ENCODE assay signal across 10 cellular contexts in genomic region chr19:14015454-14016035, GRCh38. TPM values are rescaled to one million over a fixed set of nuclear protein-coding genes. Genes with fewer than 3 reads are reported as not detected.
A peak's percentile ranks its signal among the peaks of the same experiment; 100 is the strongest.
DNase-seq lines count a peak whose midpoint lies in the region; ATAC-seq and TF ChIP-seq lines count a peak whose summit lies in the region.
"Had no signal": no experiment of that assay in that cellular context is flagged by ENCODE, and none has a peak within 500 bp of the region (broad histone marks: within the 10 kb centered on the region; RNA-seq: fewer than 3 reads in every experiment).

No MANE protein-coding gene starts in this region.

- H4K91ac ChIP-seq in neuronal stem cell (ENCODE audit: low read depth, low read length, poor library complexity) = no peak overlapping the region

- no peak overlapping the region for H3K27ac ChIP-seq in neuronal stem cell (replicated peaks; ENCODE audit: low read length)
- H3K27ac ChIP-seq: prostate gland had no signal

- TF ChIP-seq CTCF in GM13977 (IDR thresholded peaks at IDR 0.05; ENCODE audit: extremely low read depth, insufficient read depth, missing control alignments) = no peak

- in situ Hi-C loops in GM13977 (cut with MboI; ENCODE audit: low pct_unique_long_range_greater_than_20kb, low sequenced_read_pairs, unreplicated experiment) = no loop called here

- no peak overlapping the region for H2BK120ac ChIP-seq in neuronal stem cell (ENCODE audit: low read depth, low read length)

- H3K9me3 Mint-ChIP-seq in naive thymus-derived CD8-positive, alpha-beta T cell = no peaks in the 10 kb centered on the region

- peaks cover 0 to 21% (median 2%) of the 10 kb centered on the region in 4 donors for H3K4me1 Mint-ChIP-seq in naive thymus-derived CD8-positive, alpha-beta T cell

- no peaks in the 10 kb centered on the region for H3K4me1 ChIP-seq in neuronal stem cell (ENCODE audit: control insufficient read depth in 2 of 2, insufficient read depth in 1 of 2, low read depth in 1 of 2, low read length in 2 of 2)
- H3K4me1 ChIP-seq: prostate gland had no signal

- no peaks in the 10 kb centered on the region for H3K79me1 ChIP-seq in neuronal stem cell (ENCODE audit: low read depth, low read length)

- no peak overlapping the region for H3K27ac Mint-ChIP-seq in naive thymus-derived CD8-positive, alpha-beta T cell

- H3K18ac ChIP-seq in neuronal stem cell (ENCODE audit: low read length) = no peak overlapping the region

- H3K27me3 Mint-ChIP-seq in naive thymus-derived CD8-positive, alpha-beta T cell = no peaks in the 10 kb centered on the region

- H3K9ac ChIP-seq in neuronal stem cell (ENCODE audit: low read depth, low read length, poor library complexity) = no peak overlapping the region

- no peak overlapping the region for H4K8ac ChIP-seq in neuronal stem cell (ENCODE audit: low read depth, low read length)

- H2BK5ac ChIP-seq in neuronal stem cell (ENCODE audit: low read length) = no peak overlapping the region

- no peaks in the 10 kb centered on the region for H3K36me3 ChIP-seq in neuronal stem cell (replicated peaks in 1 of 2; ENCODE audit: control insufficient read depth in 2 of 2, insufficient read depth in 2 of 2, low read length in 2 of 2)
- H3K36me3 ChIP-seq: prostate gland had no signal

- no peaks in the 10 kb centered on the region for H3K36me3 Mint-ChIP-seq in naive thymus-derived CD8-positive, alpha-beta T cell

- H2BK15ac ChIP-seq in neuronal stem cell (ENCODE audit: low read length) = no peak overlapping the region

- H3K27me3 ChIP-seq in neuronal stem cell (ENCODE audit: control insufficient read depth in 3 of 3, insufficient read depth in 3 of 3, low read depth in 1 of 3, low read length in 3 of 3) = no peaks in the 10 kb centered on the region

- H3K4me3 ChIP-seq in neuronal stem cell (ENCODE audit: low read length in 2 of 2) = no peak overlapping the region
- H3K4me3 ChIP-seq: prostate gland had no signal

- no peak overlapping the region for H3K23ac ChIP-seq in neuronal stem cell (ENCODE audit: low read depth, low read length, poor library complexity)

- POLR2A ChIA-PET in naive thymus-derived CD8-positive, alpha-beta T cell (lab: Charles Lee) = interaction anchor here (0.6 to 1.4 kb wide), 4 partner anchors 9 to 100 kb away, joined by 3 to 5 read pairs (median 4); partner anchors contain the start of genes IL27RA and RFX1

- no peaks in the 10 kb centered on the region for H3K9me3 ChIP-seq in neuronal stem cell (replicated peaks in 1 of 2; ENCODE audit: control insufficient read depth in 2 of 2, insufficient read depth in 1 of 2, low read depth in 1 of 2, low read length in 2 of 2)
- H3K9me3 ChIP-seq: prostate gland had no signal

- WGBS in neuronal stem cell (ENCODE audit: extremely low coverage in 2 of 2, insufficient read length in 2 of 2, insufficient replicate concordance in 1 of 2), 2 donors = no CpG with 5 or more reads among the region's 9 CpGs

- peak overlapping the region in 1 of 10 donors; percentile 29 for H3K4me3 Mint-ChIP-seq in naive thymus-derived CD8-positive, alpha-beta T cell

- DNase-seq in GM13977 (ENCODE audit: low spot score) = peak; percentile 75
- peak; percentile 79 to 81 for DNase-seq in erythroblast (lab: John Stamatoyannopoulos, UW)
- DNase-seq in COLO668 (lab: John Stamatoyannopoulos, UW; ENCODE audit: unreplicated experiment) = no peak
- DNase-seq in neuronal stem cell (ENCODE audit: low spot score) = no peak
- DNase-seq in NCI-H1694 (lab: John Stamatoyannopoulos, UW) = no peak
- no peak for DNase-seq in naive thymus-derived CD8-positive, alpha-beta T cell
- DNase-seq: NK-92 treated with Interleukin-12 subunit alpha and Interleukin-12 subunit beta, amount 100 ng/mL, for 24 hours had no signal

- H3K4ac ChIP-seq in neuronal stem cell (ENCODE audit: low read length) = no peak overlapping the region

- no peak for TF ChIP-seq POLR2A in erythroblast (IDR thresholded peaks at IDR 0.05; ENCODE audit: low read length)

- H2AK5ac ChIP-seq in neuronal stem cell (ENCODE audit: low read depth, low read length) = no peak overlapping the region

- ATAC-seq in GM21367 (IDR thresholded peaks at IDR 0.05; ENCODE audit: unreplicated experiment) (peak; percentile 65), HG03196 (IDR thresholded peaks at IDR 0.05; ENCODE audit: unreplicated experiment) (peak; percentile 82)
- ATAC-seq in naive thymus-derived CD8-positive, alpha-beta T cell = no peak

- H2AFZ ChIP-seq in neuronal stem cell (ENCODE audit: low read length) = no peak overlapping the region

- no peak overlapping the region for H2BK12ac ChIP-seq in neuronal stem cell (ENCODE audit: low read length)

- H3K14ac ChIP-seq in neuronal stem cell (ENCODE audit: low read length) = no peak overlapping the region

- H3K4me2 ChIP-seq in neuronal stem cell (ENCODE audit: insufficient read depth, low read length, poor library complexity, severe bottlenecking) = no peak overlapping the region

RNA-seq across cellular contexts. Expression of gene RFX1, which starts 9.4 kb away (rescaled TPM):
- polyA plus RNA-seq in neuronal stem cell (2013, experiment 1 of 2) = 7.3 TPM
- 7.5 TPM for polyA plus RNA-seq in neuronal stem cell (2013, experiment 2 of 2)
- 10 to 100 TPM; 17.1 to 18.8 TPM for total RNA-seq in naive thymus-derived CD8-positive, alpha-beta T cell
- 1 to 10 TPM in 2 of 3 donors, under 1 TPM in 1; 0.84 to 1.1 (median 1.0) TPM for polyA plus RNA-seq in naive thymus-derived CD8-positive, alpha-beta T cell

RNA-seq across cellular contexts. Expression of gene RLN3, which starts 12.4 kb away (rescaled TPM):
- polyA plus RNA-seq in neuronal stem cell (2013, experiment 1 of 2) = not detected
- not detected for polyA plus RNA-seq in neuronal stem cell (2013, experiment 2 of 2)
- not detected for total RNA-seq in naive thymus-derived CD8-positive, alpha-beta T cell
- under 1 TPM in 1 of 3 donors, not detected in 2; 0.50 TPM for polyA plus RNA-seq in naive thymus-derived CD8-positive, alpha-beta T cell
- total RNA-seq: prostate gland had no signal

RNA-seq across cellular contexts. Expression of gene IL27RA, which starts 16.0 kb away (rescaled TPM):
- polyA plus RNA-seq in neuronal stem cell (2013, experiment 1 of 2) = 4.8 TPM
- polyA plus RNA-seq in neuronal stem cell (2013, experiment 2 of 2) = 4.3 TPM
- 10 to 100 TPM; 54.2 to 54.7 TPM for total RNA-seq in naive thymus-derived CD8-positive, alpha-beta T cell
- 10 to 100 TPM; 54.5 to 91.2 (median 83.9) TPM for polyA plus RNA-seq in naive thymus-derived CD8-positive, alpha-beta T cell

RNA-seq across cellular contexts. Expression of gene PALM3, which starts 46.3 kb away (rescaled TPM):
- 10.2 TPM for polyA plus RNA-seq in neuronal stem cell (2013, experiment 1 of 2)
- 10.4 TPM for polyA plus RNA-seq in neuronal stem cell (2013, experiment 2 of 2)
- not detected for total RNA-seq in naive thymus-derived CD8-positive, alpha-beta T cell
- under 1 TPM in 1 of 3 donors, not detected in 2; 0.13 TPM for polyA plus RNA-seq in naive thymus-derived CD8-positive, alpha-beta T cell

RNA-seq across cellular contexts. Expression of gene MISP3, which starts 57.0 kb away (rescaled TPM):
- polyA plus RNA-seq in neuronal stem cell (2013, experiment 1 of 2) = 1.6 TPM
- 1.7 TPM for polyA plus RNA-seq in neuronal stem cell (2013, experiment 2 of 2)
- under 1 TPM; 0.44 to 0.99 TPM for total RNA-seq in naive thymus-derived CD8-positive, alpha-beta T cell
- 1 to 10 TPM in 1 of 3 donors, under 1 TPM in 2; 0.36 to 1.4 (median 0.59) TPM for polyA plus RNA-seq in naive thymus-derived CD8-positive, alpha-beta T cell

Comparison
In these comparisons a context has a peak if more than half of its experiments do, and no peak if none do; other contexts are left out.
1. DNase-seq: peak in GM13977 (single experiment) and erythroblast (2 of 2); none in COLO668 (single experiment), neuronal stem cell (single experiment), NCI-H1694 (single experiment) and naive thymus-derived CD8-positive, alpha-beta T cell (0 of 10).
2. ATAC-seq: peak in GM21367 (single experiment) and HG03196 (single experiment); none in naive thymus-derived CD8-positive, alpha-beta T cell (0 of 2).